Comparison of ENCODE assay signal across 1 cellular context in genomic region chr2:83850071-83850725, GRCh38.
TF ChIP-seq lines count a peak whose summit lies in the region.

No MANE protein-coding gene starts in this region.

TF ChIP-seq in HCT116, 20 proteins besides CTCF, POLR2A, EP300 and RAD21:
- TF ChIP-seq, protein P1, sequence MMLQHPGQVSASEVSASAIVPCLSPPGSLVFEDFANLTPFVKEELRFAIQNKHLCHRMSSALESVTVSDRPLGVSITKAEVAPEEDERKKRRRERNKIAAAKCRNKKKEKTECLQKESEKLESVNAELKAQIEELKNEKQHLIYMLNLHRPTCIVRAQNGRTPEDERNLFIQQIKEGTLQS (IDR thresholded peaks at IDR 0.05), result no peak
- TF ChIP-seq CEBPB (IDR thresholded peaks at IDR 0.05; ENCODE audit: low read depth) (no peak), ZFX (IDR thresholded peaks at IDR 0.05) (no peak), CBX3 (IDR thresholded peaks at IDR 0.05; ENCODE audit: low read depth) (no peak), SRF (IDR thresholded peaks at IDR 0.05; ENCODE audit: low read depth) (no peak), ELF1 (IDR thresholded peaks at IDR 0.05; ENCODE audit: borderline replicate concordance, low read depth) (no peak), POLR2AphosphoS5 (IDR thresholded peaks at IDR 0.05; ENCODE audit: low read depth, low read length) (no peak), SP1 (IDR thresholded peaks at IDR 0.05; ENCODE audit: low read depth) (no peak), YY1 (IDR thresholded peaks at IDR 0.05; ENCODE audit: extremely low read depth, insufficient replicate concordance, low read depth, low read length) (no peak), FOSL1 (IDR thresholded peaks at IDR 0.05; ENCODE audit: low read depth) (no peak), ZNF274 (IDR thresholded peaks at IDR 0.05; ENCODE audit: low read depth, low read length) (no peak), JUND (IDR thresholded peaks at IDR 0.05) (no peak), REST (IDR thresholded peaks at IDR 0.05; ENCODE audit: low read depth) (no peak), EZH2phosphoT487 (IDR thresholded peaks at IDR 0.05; ENCODE audit: borderline replicate concordance) (no peak), EGR1 (IDR thresholded peaks at IDR 0.05; ENCODE audit: low read depth) (no peak)
- TF ChIP-seq, protein P2, sequence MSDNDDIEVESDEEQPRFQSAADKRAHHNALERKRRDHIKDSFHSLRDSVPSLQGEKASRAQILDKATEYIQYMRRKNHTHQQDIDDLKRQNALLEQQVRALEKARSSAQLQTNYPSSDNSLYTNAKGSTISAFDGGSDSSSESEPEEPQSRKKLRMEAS (IDR thresholded peaks at IDR 0.05), result no peak
TF ChIP-seq in HCT116: peak in this region for 0.
